ENCODE assay signal across 10 cellular contexts in the genomic region with DNA sequence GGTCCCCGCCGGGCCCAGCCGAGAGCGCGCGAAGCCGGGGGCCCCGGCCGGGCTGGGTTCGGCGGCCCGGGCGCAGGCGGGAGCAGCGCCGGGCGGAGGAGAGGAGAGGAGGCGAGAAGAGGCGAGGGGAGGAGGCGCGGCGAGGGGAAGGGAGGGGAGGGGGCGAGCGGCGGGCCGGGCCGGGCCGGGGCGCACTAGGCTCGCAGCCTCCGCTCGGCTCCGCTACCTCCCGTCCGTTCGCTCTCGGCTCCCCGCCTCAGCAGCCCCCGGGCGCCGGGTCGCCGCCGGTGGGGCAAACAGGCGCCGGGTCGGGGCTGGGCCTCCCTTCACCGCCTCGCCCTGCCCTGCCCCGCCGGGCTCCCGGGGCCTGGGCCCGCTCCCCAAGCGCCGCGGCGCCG. TPM values are rescaled to one million over a fixed set of nuclear protein-coding genes. Genes with fewer than 3 reads are reported as not detected.
DNase-seq lines count a peak whose midpoint lies in the region; ATAC-seq and TF ChIP-seq lines count a peak whose summit lies in the region.
"Had no signal": no experiment of that assay in that cellular context is flagged by ENCODE, and none has a peak within 500 bp of the region (broad histone marks: within the 10 kb centered on the region; RNA-seq: fewer than 3 reads in every experiment).

No MANE protein-coding gene starts in this region.

- H3K9me3 ChIP-seq in ectodermal cell (ENCODE audit: control insufficient read depth, low read length) (no peaks in the 10 kb centered on the region), lower lobe of right lung (no peaks in the 10 kb centered on the region), upper lobe of left lung (no peaks in the 10 kb centered on the region)

- H3K27me3 ChIP-seq in ectodermal cell (ENCODE audit: control insufficient read depth, insufficient read depth, low read length, poor library complexity, severe bottlenecking) (peaks cover 33% of the 10 kb centered on the region), lower lobe of right lung (ENCODE audit: low read depth) (peaks cover 60% of the 10 kb centered on the region), upper lobe of left lung (peaks cover 0 to 22% (median 12%) of the 10 kb centered on the region in 4 donors)

- TF ChIP-seq POLR2A in upper lobe of left lung (IDR thresholded peaks at IDR 0.05): no peak

- H3K36me3 ChIP-seq in ectodermal cell (ENCODE audit: control insufficient read depth, insufficient read depth, low read length) (no peaks in the 10 kb centered on the region), lower lobe of right lung (no peaks in the 10 kb centered on the region), upper lobe of left lung (no peaks in the 10 kb centered on the region)

- H3K4me1 ChIP-seq in ectodermal cell (ENCODE audit: control insufficient read depth, insufficient read depth, low read length) (peaks cover 34% of the 10 kb centered on the region), lower lobe of right lung (peaks cover 14% of the 10 kb centered on the region), upper lobe of left lung (peaks cover 8 to 26% (median 12%) of the 10 kb centered on the region in 4 donors)

- ATAC-seq in lower lobe of right lung: peak; percentile 32 to 36
- ATAC-seq in upper lobe of left lung (ENCODE audit: low FRiP score in 2 of 2): peak in 1 of 2 donors; percentile 45
- ATAC-seq: K562 had no signal

- DNase-seq in NCI-H510A treated with DMSO at 0.1 percent for 48 hours (lab: John Stamatoyannopoulos, UW) (peak; percentile 10), NCI-H510A (lab: John Stamatoyannopoulos, UW) (no peak), lower lobe of right lung (no peak), upper lobe of left lung (no peak), SK-N-DZ (ENCODE audit: low spot score) (no peak), HCEC 1CT (no peak)
- DNase-seq in activated T-cell treated with anti-CD3 and anti-CD28 coated beads, Interleukin-2, amount 50 U/mL, for 1 hour: no peak

- intact Hi-C loops in lower lobe of right lung (cut with DNase I): no loop called here

- peak overlapping the region; percentile 55 for H3K4me3 ChIP-seq in ectodermal cell (ENCODE audit: insufficient read depth, low read depth, low read length)
- peak overlapping the region; percentile 54 for H3K4me3 ChIP-seq in lower lobe of right lung
- H3K4me3 ChIP-seq in upper lobe of left lung: peak overlapping the region in 3 of 4 donors; percentile 43 to 58 (median 57)
- H3K4me3 ChIP-seq: K562 had no signal

- no peak for TF ChIP-seq EP300 in upper lobe of left lung (IDR thresholded peaks at IDR 0.05)

- H3K27ac ChIP-seq in ectodermal cell (ENCODE audit: insufficient read depth, low read depth, low read length, poor library complexity, severe bottlenecking) (no peak overlapping the region), lower lobe of right lung (no peak overlapping the region), upper lobe of left lung (peak overlapping the region in 1 of 4 donors; percentile 3)
- H3K27ac ChIP-seq: C4-2B had no signal

- WGBS in ectodermal cell, 2 experiments: 0% methylated on average over 58 of the region's 58 CpGs
- no CpG with 5 or more reads among the region's 58 CpGs for WGBS in upper lobe of left lung, 2 donors

- TF ChIP-seq CTCF in lower lobe of right lung (IDR thresholded peaks at IDR 0.05): no peak
- no peak for TF ChIP-seq CTCF in upper lobe of left lung (IDR thresholded peaks at IDR 0.05)

RNA-seq across cellular contexts. Expression of gene INSYN1, which starts 0.3 kb away (rescaled TPM):
- polyA plus RNA-seq in ectodermal cell (2013, experiment 1 of 4): 2.0 TPM
- 0.84 TPM for polyA plus RNA-seq in ectodermal cell (2013, experiment 2 of 4)
- polyA plus RNA-seq in ectodermal cell (2013, experiment 3 of 4): 1.8 TPM
- polyA plus RNA-seq in ectodermal cell (2013, experiment 4 of 4): 2.0 TPM
- total RNA-seq in lower lobe of right lung (3.8 TPM), upper lobe of left lung (10 to 100 TPM in 1 of 6 donors, 1 to 10 TPM in 5; 3.1 to 17.1 (median 5.1) TPM)
- polyA plus RNA-seq in SK-N-DZ (2014; cell fraction: cytosol; rRNA removed): 0.07 and 0.95 TPM in 2 replicates
- 0.37 and 0.44 TPM in 2 replicates for polyA plus RNA-seq in SK-N-DZ (2014; cell fraction: nucleus; rRNA removed)
- total RNA-seq: K562 had no signal
- polyA plus RNA-seq: K562 had no signal
